ENCODE assay signal across 24 cellular contexts in the genomic region with DNA sequence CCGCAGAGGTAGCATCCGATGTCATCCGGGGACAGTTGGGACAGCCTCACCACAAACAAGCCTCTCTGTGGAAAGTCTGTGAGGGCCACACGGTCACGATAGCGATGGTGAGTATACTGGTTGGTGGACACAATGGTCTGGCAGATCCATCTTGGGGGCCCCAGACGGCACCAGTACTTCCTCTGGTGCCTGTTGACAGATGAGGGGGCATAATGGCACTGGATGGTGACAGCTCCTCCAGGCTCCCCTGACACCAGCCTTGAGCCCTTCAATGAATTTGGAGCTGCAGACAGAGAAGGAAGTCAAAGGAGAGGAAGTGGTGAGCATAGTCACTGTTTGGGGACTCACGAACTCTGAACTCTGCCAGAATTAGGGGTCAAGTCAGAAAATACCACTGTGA. TPM values are rescaled to one million over a fixed set of nuclear protein-coding genes. Genes with fewer than 3 reads are reported as not detected.
A peak's percentile ranks its signal among the peaks of the same experiment; 100 is the strongest.
DNase-seq lines count a peak whose midpoint lies in the region; ATAC-seq and TF ChIP-seq lines count a peak whose summit lies in the region.
"Had no signal": no experiment of that assay in that cellular context is flagged by ENCODE, and none has a peak within 500 bp of the region (broad histone marks: within the 10 kb centered on the region; RNA-seq: fewer than 3 reads in every experiment).

No MANE protein-coding gene starts in this region.

- no peak for TF ChIP-seq CTCF in CD4-positive, alpha-beta T cell (IDR thresholded peaks at IDR 0.05)
- TF ChIP-seq CTCF in sigmoid colon (IDR thresholded peaks at IDR 0.05) = no peak

- no peak for TF ChIP-seq POLR2A in sigmoid colon (IDR thresholded peaks at IDR 0.05)

- POLR2A ChIA-PET in CD4-positive, alpha-beta T cell (lab: Charles Lee) = interaction anchor here (0.8 to 1.1 kb wide), 4 partner anchors 29 to 350 kb away, joined by 3 read pairs; partner anchors contain the start of gene EIF2D

- H3K4me1 ChIP-seq in BLaER1 = peaks cover 15% of the 10 kb centered on the region
- H3K4me1 ChIP-seq in sigmoid colon = no peaks in the 10 kb centered on the region
- H3K4me1 ChIP-seq: adrenal gland had no signal

- H3K9me3 ChIP-seq in BLaER1 (no peaks in the 10 kb centered on the region), sigmoid colon (no peaks in the 10 kb centered on the region)
- H3K9me3 ChIP-seq in CD4-positive, alpha-beta T cell (ENCODE audit: control insufficient read depth, low read length) = no peaks in the 10 kb centered on the region
- H3K9me3 ChIP-seq: adrenal gland, esophagus squamous epithelium had no signal

- H3K4me1 Mint-ChIP-seq in CD4-positive, alpha-beta T cell (ENCODE audit: low read depth) = peaks cover 23% of the 10 kb centered on the region
- peaks cover 45% of the 10 kb centered on the region for H3K4me1 Mint-ChIP-seq in dendritic cell treated with granulocyte-macrophage colony-stimulating factor and Interleukin-4, amounts not matched to agents 40 ng/mL and 50 ng/mL, for 4 days (ENCODE audit: low read depth)

- no peaks in the 10 kb centered on the region for H3K27me3 Mint-ChIP-seq in CD4-positive, alpha-beta T cell
- H3K27me3 Mint-ChIP-seq in dendritic cell treated with granulocyte-macrophage colony-stimulating factor and Interleukin-4, amounts not matched to agents 40 ng/mL and 50 ng/mL, for 4 days = peaks cover 61% of the 10 kb centered on the region
- H3K27me3 Mint-ChIP-seq: natural killer cell treated with Interleukin-12 subunit alpha and Interleukin-12 subunit beta and Interleukin-15 and Interleukin-18, amount 100 ng/mL, for 72 hours had no signal

- H3K4me3 ChIP-seq in BLaER1 = no peak overlapping the region
- no peak overlapping the region for H3K4me3 ChIP-seq in sigmoid colon
- H3K4me3 ChIP-seq: adrenal gland, cardiac muscle cell, esophagus squamous epithelium, skin epidermis had no signal

- peak overlapping the region; percentile 48 for H3K4me2 ChIP-seq in BLaER1

- no peaks in the 10 kb centered on the region for H3K9me3 Mint-ChIP-seq in CD4-positive, alpha-beta T cell
- no peaks in the 10 kb centered on the region for H3K9me3 Mint-ChIP-seq in dendritic cell treated with granulocyte-macrophage colony-stimulating factor and Interleukin-4, amounts not matched to agents 40 ng/mL and 50 ng/mL, for 4 days
- H3K9me3 Mint-ChIP-seq: natural killer cell treated with Interleukin-12 subunit alpha and Interleukin-12 subunit beta and Interleukin-15 and Interleukin-18, amount 100 ng/mL, for 72 hours had no signal

- H3K27ac ChIP-seq in BLaER1 (no peak overlapping the region), sigmoid colon (no peak overlapping the region)
- no peak overlapping the region for H3K27ac ChIP-seq in CD4-positive, alpha-beta T cell (ENCODE audit: low read depth, low read length)
- H3K27ac ChIP-seq: adrenal gland, cardiac muscle cell, esophagus squamous epithelium, skin epidermis had no signal

- H3K9ac ChIP-seq in BLaER1 = no peak overlapping the region

- H3K4me3 Mint-ChIP-seq in CD4-positive, alpha-beta T cell = no peak overlapping the region
- peak overlapping the region; percentile 7 for H3K4me3 Mint-ChIP-seq in dendritic cell treated with granulocyte-macrophage colony-stimulating factor and Interleukin-4, amounts not matched to agents 40 ng/mL and 50 ng/mL, for 4 days
- H3K4me3 Mint-ChIP-seq: natural killer cell treated with Interleukin-12 subunit alpha and Interleukin-12 subunit beta and Interleukin-15 and Interleukin-18, amount 100 ng/mL, for 72 hours had no signal

- no peak for TF ChIP-seq EP300 in sigmoid colon (IDR thresholded peaks at IDR 0.05)

- CTCF ChIA-PET in CD4-positive, alpha-beta T cell (lab: Charles Lee) = no interaction called here

- no peaks in the 10 kb centered on the region for H4K20me1 ChIP-seq in BLaER1

- H3K27me3 ChIP-seq in BLaER1 (no peaks in the 10 kb centered on the region), sigmoid colon (no peaks in the 10 kb centered on the region)
- no peaks in the 10 kb centered on the region for H3K27me3 ChIP-seq in CD4-positive, alpha-beta T cell (ENCODE audit: control insufficient read depth, insufficient read depth, low read length)
- H3K27me3 ChIP-seq: adrenal gland, cardiac muscle cell, esophagus squamous epithelium had no signal

- DNase-seq in CD4-positive, alpha-beta T cell = no peak
- DNase-seq in NOMO-1 treated with dmso at 0.1 percent for 144 hours (lab: John Stamatoyannopoulos, UW; ENCODE audit: unreplicated experiment) (peak; percentile 48), midbrain (lab: John Stamatoyannopoulos, UW) (no peak), sigmoid colon (no peak)
- DNase-seq: activated CD4-positive, alpha-beta T cell treated with anti-CD3 and anti-CD28 coated beads for 4 hours; activated T-cell treated with anti-CD3 and anti-CD28 coated beads, Interleukin-2, amount 50 U/mL, for 48 hours; adrenal gland; effector CD8-positive, alpha-beta T cell; esophagus squamous epithelium; glutamatergic neuron; NCI-H1930; posterior cingulate gyrus; Right ventricle myocardium superior; stimulated activated CD4-positive, alpha-beta T cell treated with anti-CD3 and anti-CD28 coated beads, Interleukin-4, amount 100 ng/mL, for 4 hours; stimulated activated CD8-positive, alpha-beta memory T cell treated with anti-CD3 and anti-CD28 coated beads, Interleukin-4, amount 100 ng/mL, for 48 hours had no signal

- H3K36me3 ChIP-seq in BLaER1 (no peaks in the 10 kb centered on the region), sigmoid colon (no peaks in the 10 kb centered on the region)
- H3K36me3 ChIP-seq: adrenal gland, cardiac muscle cell, esophagus squamous epithelium had no signal

- peak; percentile 60 for ATAC-seq in CD4-positive, alpha-beta T cell (ENCODE audit: poor library complexity)
- no peak for ATAC-seq in HG02763 (IDR thresholded peaks at IDR 0.05; ENCODE audit: unreplicated experiment)
- ATAC-seq: natural killer cell treated with Interleukin-12 subunit alpha and Interleukin-12 subunit beta and Interleukin-15 and Interleukin-18, amount 100 ng/mL, for 72 hours had no signal

- no peak overlapping the region for H3K27ac Mint-ChIP-seq in CD4-positive, alpha-beta T cell
- H3K27ac Mint-ChIP-seq in dendritic cell treated with granulocyte-macrophage colony-stimulating factor and Interleukin-4, amounts not matched to agents 40 ng/mL and 50 ng/mL, for 4 days = peak overlapping the region; percentile 38
- H3K27ac Mint-ChIP-seq: natural killer cell treated with Interleukin-12 subunit alpha and Interleukin-12 subunit beta and Interleukin-15 and Interleukin-18, amount 100 ng/mL, for 72 hours had no signal

- H3K36me3 Mint-ChIP-seq in CD4-positive, alpha-beta T cell (ENCODE audit: low read depth) = no peaks in the 10 kb centered on the region
- H3K36me3 Mint-ChIP-seq in dendritic cell treated with granulocyte-macrophage colony-stimulating factor and Interleukin-4, amounts not matched to agents 40 ng/mL and 50 ng/mL, for 4 days (ENCODE audit: low read depth) = no peaks in the 10 kb centered on the region
- H3K36me3 Mint-ChIP-seq: natural killer cell treated with Interleukin-12 subunit alpha and Interleukin-12 subunit beta and Interleukin-15 and Interleukin-18, amount 100 ng/mL, for 72 hours had no signal

- 84 to 93% methylated on average over 8 of the region's 8 CpGs for WGBS in sigmoid colon, 2 donors

- intact Hi-C loops in CD4-positive, alpha-beta T cell (cut with DNase I, micrococcal nuclease) = no loop called here
- intact Hi-C loops in dendritic cell treated with granulocyte-macrophage colony-stimulating factor and Interleukin-4, amounts not matched to agents 40 ng/mL and 50 ng/mL, for 4 days (cut with micrococcal nuclease) = no loop called here
- intact Hi-C loops in sigmoid colon (cut with DNase I) = no loop called here

RNA-seq across cellular contexts. Expression of gene FCAMR, which starts 8.0 kb away (rescaled TPM):
- total RNA-seq in CD4-positive, alpha-beta T cell = not detected
- total RNA-seq in sigmoid colon = not detected
- 1 to 10 TPM in 1 of 3 donors, not detected in 2; 1.5 TPM for polyA plus RNA-seq in sigmoid colon
- total RNA-seq: adrenal gland; cardiac muscle cell; esophagus squamous epithelium; lower leg skin; natural killer cell treated with Interleukin-12 subunit alpha and Interleukin-12 subunit beta and Interleukin-15 and Interleukin-18, amount 100 ng/mL, for 72 hours; Right ventricle myocardium superior; temporal lobe had no signal
- polyA plus RNA-seq: adrenal gland, BJ, cardiac muscle cell had no signal

RNA-seq across cellular contexts. Expression of gene PIGR, which starts 16.0 kb away (rescaled TPM):
- not detected for total RNA-seq in CD4-positive, alpha-beta T cell
- total RNA-seq in sigmoid colon = 1 to 10 TPM in 2 of 4 donors, under 1 TPM in 1, not detected in 1; 0.16 to 9.3 (median 8.6) TPM
- 1,000 to 10,000 TPM in 1 of 3 donors, 100 to 1,000 TPM in 2; 163 to 3,648 (median 569) TPM for polyA plus RNA-seq in sigmoid colon
- total RNA-seq: cardiac muscle cell had no signal
- polyA plus RNA-seq: BJ, cardiac muscle cell had no signal

RNA-seq across cellular contexts. Expression of gene FCMR, which starts 40.5 kb away (rescaled TPM):
- total RNA-seq in CD4-positive, alpha-beta T cell = 100 to 1,000 TPM; 171 to 186 TPM
- 1 to 10 TPM in 2 of 4 donors, under 1 TPM in 1, not detected in 1; 0.49 to 1.5 (median 1.1) TPM for total RNA-seq in sigmoid colon
- 100 to 1,000 TPM in 1 of 3 donors, 1 to 10 TPM in 2; 1.8 to 111 (median 3.5) TPM for polyA plus RNA-seq in sigmoid colon
- total RNA-seq: cardiac muscle cell had no signal
- polyA plus RNA-seq: cardiac muscle cell had no signal

Comparison
In these comparisons a context has a peak if more than half of its experiments do, and no peak if none do; other contexts are left out.
1. RNA of gene FCMR, which starts 40.5 kb away (total RNA-seq): 171 to 186 TPM in CD4-positive, alpha-beta T cell; 0.49 to 1.5 TPM in sigmoid colon; every median in the first group is over 10 times any median in the second.